ENCODE assay signal across 8 cellular contexts in the genomic region with DNA sequence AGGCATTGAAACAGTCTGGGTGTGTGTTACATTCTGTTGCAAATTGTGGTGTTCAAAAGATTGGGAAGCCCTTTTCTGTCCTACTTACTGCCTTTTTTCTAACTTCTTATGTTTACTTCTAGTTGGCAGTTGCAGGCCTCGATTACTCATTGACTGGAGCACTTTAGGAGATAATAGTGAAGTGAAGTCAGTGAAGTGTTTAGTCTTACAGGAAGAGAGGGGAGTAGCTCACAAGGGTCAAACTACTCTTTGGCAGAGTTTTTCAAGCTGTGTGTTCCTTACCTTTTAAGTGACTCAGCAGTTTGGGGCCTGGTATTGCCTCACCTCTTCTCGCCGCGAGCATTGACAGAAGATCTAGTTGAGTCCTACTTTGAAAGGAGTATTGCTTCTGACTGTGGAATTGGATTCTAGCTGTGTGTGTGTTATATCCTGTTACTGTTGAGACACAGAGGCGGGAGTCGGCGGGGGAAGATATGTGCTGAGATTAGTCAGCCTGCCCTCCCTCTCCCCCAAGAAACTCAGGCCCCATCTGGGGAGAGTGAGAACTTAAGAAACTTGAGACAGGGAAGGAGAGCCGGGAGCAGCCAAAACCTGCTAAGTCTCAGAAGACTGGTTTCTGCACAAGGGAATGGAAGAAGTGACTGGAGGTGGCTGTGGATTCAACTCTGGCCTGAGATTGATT. TPM values are rescaled to one million over a fixed set of nuclear protein-coding genes. Genes with fewer than 3 reads are reported as not detected.
DNase-seq lines count a peak whose midpoint lies in the region; ATAC-seq and TF ChIP-seq lines count a peak whose summit lies in the region.

No MANE protein-coding gene starts in this region.

- H3K36me3 Mint-ChIP-seq in chondrocyte (ENCODE audit: low read depth), result no peaks in the 10 kb centered on the region
- peaks cover 12% of the 10 kb centered on the region for H3K36me3 Mint-ChIP-seq in stimulated activated memory B cell treated with anti-CD40 and anti-IgM and Interleukin-4, amounts not matched to agents 10 μg/mL and 1 μg/mL and 100 μg/mL, for 72 hours

- intact Hi-C loops in lower leg skin (cut with DNase I; ENCODE audit: low total_unique reads), result no loop called here

- 7 to 9% methylated on average over 8 of the region's 8 CpGs for WGBS in lower leg skin, 2 donors

- no peaks in the 10 kb centered on the region for H3K27me3 Mint-ChIP-seq in chondrocyte (ENCODE audit: low read depth)
- no peaks in the 10 kb centered on the region for H3K27me3 Mint-ChIP-seq in stimulated activated memory B cell treated with anti-CD40 and anti-IgM and Interleukin-4, amounts not matched to agents 10 μg/mL and 1 μg/mL and 100 μg/mL, for 72 hours

- no peaks in the 10 kb centered on the region for H3K9me3 Mint-ChIP-seq in chondrocyte (ENCODE audit: low read depth)
- H3K9me3 Mint-ChIP-seq in stimulated activated memory B cell treated with anti-CD40 and anti-IgM and Interleukin-4, amounts not matched to agents 10 μg/mL and 1 μg/mL and 100 μg/mL, for 72 hours, result no peaks in the 10 kb centered on the region

- peak overlapping the region; percentile 94 for H3K27ac Mint-ChIP-seq in chondrocyte (ENCODE audit: unreplicated experiment)
- peak overlapping the region; percentile 73 for H3K27ac Mint-ChIP-seq in stimulated activated memory B cell treated with anti-CD40 and anti-IgM and Interleukin-4, amounts not matched to agents 10 μg/mL and 1 μg/mL and 100 μg/mL, for 72 hours

- no peak for TF ChIP-seq POLR2A in lower leg skin (IDR thresholded peaks at IDR 0.05)

- peaks cover 5% of the 10 kb centered on the region for H3K36me3 ChIP-seq in SK-N-MC (ENCODE audit: insufficient read depth, low read length)

- no peaks in the 10 kb centered on the region for H3K9me3 ChIP-seq in SK-N-MC (ENCODE audit: low read depth, low read length)

- peak overlapping the region; percentile 30 for H3K9ac ChIP-seq in SK-N-MC (ENCODE audit: insufficient read length)

- H3K4me3 ChIP-seq in SK-N-MC, result peak overlapping the region; percentile 54
- no peak overlapping the region for H3K4me3 ChIP-seq in lower leg skin (ENCODE audit: low read depth, poor library complexity, severe bottlenecking)

- TF ChIP-seq CTCF in chondrocyte (IDR thresholded peaks at IDR 0.05), result no peak
- TF ChIP-seq CTCF in lower leg skin (IDR thresholded peaks at IDR 0.05), result no peak

- H3K4me3 Mint-ChIP-seq in chondrocyte (ENCODE audit: unreplicated experiment), result peak overlapping the region; percentile 46
- H3K4me3 Mint-ChIP-seq in stimulated activated memory B cell treated with anti-CD40 and anti-IgM and Interleukin-4, amounts not matched to agents 10 μg/mL and 1 μg/mL and 100 μg/mL, for 72 hours, result peak overlapping the region; percentile 22

- H3K4me1 Mint-ChIP-seq in chondrocyte (ENCODE audit: low read depth), result peaks cover 61% of the 10 kb centered on the region
- peaks cover 38% of the 10 kb centered on the region for H3K4me1 Mint-ChIP-seq in stimulated activated memory B cell treated with anti-CD40 and anti-IgM and Interleukin-4, amounts not matched to agents 10 μg/mL and 1 μg/mL and 100 μg/mL, for 72 hours

- ATAC-seq in GM18909 (IDR thresholded peaks at IDR 0.05; ENCODE audit: poor library complexity, unreplicated experiment) (peak; percentile 70), HG03378 (IDR thresholded peaks at IDR 0.05; ENCODE audit: unreplicated experiment) (peak; percentile 49)
- ATAC-seq in stimulated activated memory B cell treated with anti-CD40 and anti-IgM and Interleukin-4, amounts not matched to agents 10 μg/mL and 1 μg/mL and 100 μg/mL, for 72 hours, result peak; percentile 71

- DNase-seq in AG08395 (ENCODE audit: low spot score) (peak; percentile 94), SK-N-MC (ENCODE audit: low read depth, low spot score) (peak; percentile 59), chondrocyte (ENCODE audit: low spot score) (no peak), lower leg skin (ENCODE audit: low spot score in 2 of 2) (peak; percentile 78 to 91), NCI-H2029 treated with DMSO at 0.1 percent for 48 hours (lab: John Stamatoyannopoulos, UW) (no peak)

- H3K27ac ChIP-seq in SK-N-MC, result peak overlapping the region; percentile 90

RNA-seq across cellular contexts. Expression of gene AHCYL1, which starts 19.3 kb away (rescaled TPM):
- total RNA-seq in chondrocyte, result 57.3 to 69.3 TPM (median 59.6 TPM) in 3 replicates
- 10 to 100 TPM; 42.3 to 54.4 (median 47.8) TPM for total RNA-seq in lower leg skin

RNA-seq across cellular contexts. Expression of gene STRIP1, which starts 30.5 kb away (rescaled TPM):
- total RNA-seq in chondrocyte (40.2 to 45.6 TPM (median 41.4 TPM) in 3 replicates), lower leg skin (10 to 100 TPM; 45.0 to 64.1 (median 50.9) TPM)

Comparison
In these comparisons a context has a peak if more than half of its experiments do, and no peak if none do; other contexts are left out.
1. DNase-seq: peak in AG08395 (single experiment), SK-N-MC (single experiment) and lower leg skin (2 of 2); none in chondrocyte (single experiment) and NCI-H2029 treated with DMSO at 0.1 percent for 48 hours (single experiment).
2. Peak in every context shown above with its lines, with median percentiles within 50 percentile points of each other: ATAC-seq.